ENCODE assay signal across 1 cellular context in genomic region chr2:81984969-81985637, GRCh38.
TF ChIP-seq lines count a peak whose summit lies in the region.

No MANE protein-coding gene starts in this region.

TF ChIP-seq in GM23338, 12 proteins besides CTCF, POLR2A, EP300 and RAD21 (continued from another document):
- TF ChIP-seq REST (IDR thresholded peaks at IDR 0.05; ENCODE audit: unreplicated experiment) = no peak
- no peak for TF ChIP-seq EZH2phosphoT487 (IDR thresholded peaks at IDR 0.05; ENCODE audit: unreplicated experiment)
- TF ChIP-seq STAT1 (IDR thresholded peaks at IDR 0.05; ENCODE audit: unreplicated experiment) = no peak
- TF ChIP-seq ZNF462 (CRISPR knock-in tag; IDR thresholded peaks at IDR 0.05) = no peak
- TF ChIP-seq ZNF114 (CRISPR knock-in tag; IDR thresholded peaks at IDR 0.05) = no peak
- TF ChIP-seq NANOG (IDR thresholded peaks at IDR 0.05; ENCODE audit: borderline replicate concordance) = no peak
- TF ChIP-seq POLR2AphosphoS5 (IDR thresholded peaks at IDR 0.05; ENCODE audit: low read depth) = no peak
- no peak for TF ChIP-seq ZNF331 (CRISPR knock-in tag; IDR thresholded peaks at IDR 0.05; ENCODE audit: low read depth)
- TF ChIP-seq ETS1 (IDR thresholded peaks at IDR 0.05) = no peak
